In the genomic region with DNA sequence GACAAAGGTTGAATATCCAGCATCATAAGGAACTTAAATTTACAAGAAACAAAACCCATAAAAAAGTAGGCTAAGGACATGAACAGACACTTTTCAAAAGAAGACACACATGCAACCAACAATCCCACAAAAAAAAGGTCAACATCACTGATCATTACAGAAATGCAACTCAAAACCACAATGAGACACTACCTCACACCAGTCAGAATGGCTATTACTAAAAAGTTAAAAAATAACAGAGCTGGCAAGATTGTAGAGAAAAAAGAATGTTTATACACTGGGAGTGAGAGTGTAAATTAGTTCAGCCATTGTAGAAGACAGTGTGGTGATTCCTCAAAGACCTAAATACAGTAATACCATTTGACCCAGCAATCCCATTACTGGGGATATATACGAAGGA, we compare ENCODE assay signal across 29 cellular contexts.
"Had no signal": no experiment of that assay in that cellular context is flagged by ENCODE, and none has a peak within 500 bp of the region (broad histone marks: within the 10 kb centered on the region; RNA-seq: fewer than 3 reads in every experiment).

No MANE protein-coding gene starts in this region.

- H3K4me1 Mint-ChIP-seq: activated CD4-positive, alpha-beta T cell treated with anti-CD3 and anti-CD28 coated beads for 36 hours; activated CD4-positive, alpha-beta T cell treated with anti-CD3 and anti-CD28 coated beads, Interleukin-2, amount 10 ng/mL, durations not matched to agents 24 days and 14 days; activated CD8-positive, alpha-beta memory T cell treated with anti-CD3 and anti-CD28 coated beads, Interleukin-2, amount 10 ng/mL, durations not matched to agents 7 days and 5 days; activated naive CD4-positive, alpha-beta T cell treated with anti-CD3 and anti-CD28 coated beads, Interleukin-2, amount 10 ng/mL, durations not matched to agents 7 days and 5 days; activated naive CD8-positive, alpha-beta T cell treated with anti-CD3 and anti-CD28 coated beads, Interleukin-2, amount 10 ng/mL, durations not matched to agents 7 days and 5 days; central memory CD8-positive, alpha-beta T cell had no signal

- H3K4me3 ChIP-seq: ascending aorta, coronary artery, dorsolateral prefrontal cortex, esophagus muscularis mucosa, gastrocnemius medialis had no signal

- H3K36me3 Mint-ChIP-seq: activated CD4-positive, alpha-beta memory T cell treated with anti-CD3 and anti-CD28 coated beads for 36 hours; activated CD8-positive, alpha-beta memory T cell treated with anti-CD3 and anti-CD28 coated beads, Interleukin-2, amount 10 ng/mL, durations not matched to agents 7 days and 5 days; activated naive CD4-positive, alpha-beta T cell treated with anti-CD3 and anti-CD28 coated beads, Interleukin-2, amount 10 ng/mL, durations not matched to agents 7 days and 5 days; activated naive CD4-positive, alpha-beta T cell treated with anti-CD3 and anti-CD28 coated beads, Interleukin-2, amount 50 U/mL, for 72 hours; activated naive CD8-positive, alpha-beta T cell treated with anti-CD3 and anti-CD28 coated beads, Interleukin-2, amount 10 ng/mL, durations not matched to agents 7 days and 5 days had no signal

- H3K4me3 Mint-ChIP-seq: activated CD4-positive, alpha-beta memory T cell treated with anti-CD3 and anti-CD28 coated beads for 36 hours; activated CD4-positive, alpha-beta T cell treated with anti-CD3 and anti-CD28 coated beads for 36 hours; activated CD4-positive, alpha-beta T cell treated with anti-CD3 and anti-CD28 coated beads, Interleukin-2, amount 10 ng/mL, durations not matched to agents 24 days and 14 days; activated CD8-positive, alpha-beta memory T cell treated with anti-CD3 and anti-CD28 coated beads, Interleukin-2, amount 10 ng/mL, durations not matched to agents 7 days and 5 days; activated CD8-positive, alpha-beta T cell treated with anti-CD3 and anti-CD28 coated beads, Interleukin-2, amount 10 ng/mL, durations not matched to agents 7 days and 5 days; activated naive CD4-positive, alpha-beta T cell treated with anti-CD3 and anti-CD28 coated beads, Interleukin-2, amount 10 ng/mL, durations not matched to agents 7 days and 5 days; activated naive CD8-positive, alpha-beta T cell treated with anti-CD3 and anti-CD28 coated beads, Interleukin-2, amount 10 ng/mL, durations not matched to agents 7 days and 5 days; activated T-helper 1 cell treated with anti-CD3 and anti-CD28 coated beads, Interleukin-12 subunit alpha, Interleukin-12 subunit beta, Interleukin-2, Interleukin-4 antibody, amounts not matched to agents 30 ng/mL and 10 ng/mL and 1 ng/mL, durations not matched to agents 14 hours and 24 hours and 36 hours; central memory CD8-positive, alpha-beta T cell; dendritic cell treated with granulocyte-macrophage colony-stimulating factor and Interleukin-4, amounts not matched to agents 40 ng/mL and 50 ng/mL, for 4 days; endodermal cell had no signal

- H3K27ac Mint-ChIP-seq: activated CD4-positive, alpha-beta memory T cell treated with anti-CD3 and anti-CD28 coated beads for 36 hours; activated CD4-positive, alpha-beta T cell treated with anti-CD3 and anti-CD28 coated beads for 36 hours; activated CD4-positive, alpha-beta T cell treated with anti-CD3 and anti-CD28 coated beads, Interleukin-2, amount 10 ng/mL, durations not matched to agents 24 days and 14 days; activated CD8-positive, alpha-beta memory T cell treated with anti-CD3 and anti-CD28 coated beads, Interleukin-2, amount 10 ng/mL, durations not matched to agents 7 days and 5 days; activated CD8-positive, alpha-beta T cell treated with anti-CD3 and anti-CD28 coated beads, Interleukin-2, amount 10 ng/mL, durations not matched to agents 7 days and 5 days; activated naive CD4-positive, alpha-beta T cell treated with anti-CD3 and anti-CD28 coated beads, Interleukin-2, amount 10 ng/mL, durations not matched to agents 7 days and 5 days; activated naive CD4-positive, alpha-beta T cell treated with anti-CD3 and anti-CD28 coated beads, Interleukin-2, amount 50 U/mL, for 72 hours; activated naive CD8-positive, alpha-beta T cell treated with anti-CD3 and anti-CD28 coated beads, Interleukin-2, amount 10 ng/mL, durations not matched to agents 7 days and 5 days; activated T-helper 1 cell treated with anti-CD3 and anti-CD28 coated beads, Interleukin-12 subunit alpha, Interleukin-12 subunit beta, Interleukin-2, Interleukin-4 antibody, amounts not matched to agents 30 ng/mL and 10 ng/mL and 1 ng/mL, durations not matched to agents 14 hours and 24 hours and 36 hours; dendritic cell treated with granulocyte-macrophage colony-stimulating factor and Interleukin-4, amounts not matched to agents 40 ng/mL and 50 ng/mL, for 4 days; endodermal cell had no signal

- H3K27me3 Mint-ChIP-seq: activated CD4-positive, alpha-beta memory T cell treated with anti-CD3 and anti-CD28 coated beads for 36 hours; activated CD4-positive, alpha-beta T cell treated with anti-CD3 and anti-CD28 coated beads for 36 hours; activated CD4-positive, alpha-beta T cell treated with anti-CD3 and anti-CD28 coated beads, Interleukin-2, amount 10 ng/mL, durations not matched to agents 24 days and 14 days; activated CD8-positive, alpha-beta memory T cell treated with anti-CD3 and anti-CD28 coated beads, Interleukin-2, amount 10 ng/mL, durations not matched to agents 7 days and 5 days; activated naive CD4-positive, alpha-beta T cell treated with anti-CD3 and anti-CD28 coated beads, Interleukin-2, amount 10 ng/mL, durations not matched to agents 7 days and 5 days; activated naive CD8-positive, alpha-beta T cell treated with anti-CD3 and anti-CD28 coated beads, Interleukin-2, amount 10 ng/mL, durations not matched to agents 7 days and 5 days; central memory CD8-positive, alpha-beta T cell; dendritic cell treated with granulocyte-macrophage colony-stimulating factor and Interleukin-4, amounts not matched to agents 40 ng/mL and 50 ng/mL, for 4 days had no signal

- DNase-seq: activated CD4-positive, alpha-beta memory T cell treated with anti-CD3 and anti-CD28 coated beads for 36 hours; activated CD4-positive, alpha-beta T cell treated with anti-CD3 and anti-CD28 coated beads for 36 hours; activated CD4-positive, alpha-beta T cell treated with anti-CD3 and anti-CD28 coated beads, Interleukin-2, amount 10 ng/mL, durations not matched to agents 24 days and 14 days; activated CD4-positive, CD25-positive, alpha-beta regulatory T cell; activated CD4-positive, CD25-positive, alpha-beta regulatory T cell treated with anti-CD3 and anti-CD28 coated beads, Interleukin-2, amount 50 U/mL, for 72 hours; activated CD8-positive, alpha-beta memory T cell treated with anti-CD3 and anti-CD28 coated beads, Interleukin-2, amount 10 ng/mL, durations not matched to agents 7 days and 5 days; activated CD8-positive, alpha-beta memory T cell treated with anti-CD3 and anti-CD28 coated beads, Interleukin-2, amount 50 U/mL, for 4 hours; activated CD8-positive, alpha-beta T cell treated with anti-CD3 and anti-CD28 coated beads, Interleukin-2, amount 10 ng/mL, durations not matched to agents 7 days and 5 days; activated gamma-delta T cell; activated naive CD4-positive, alpha-beta T cell; activated naive CD4-positive, alpha-beta T cell treated with anti-CD3 and anti-CD28 coated beads, Interleukin-2, amount 10 ng/mL, durations not matched to agents 7 days and 5 days; activated naive CD8-positive, alpha-beta T cell treated with anti-CD3 and anti-CD28 coated beads, Interleukin-2, amount 10 ng/mL, durations not matched to agents 7 days and 5 days; activated T-cell treated with anti-CD3 and anti-CD28 coated beads, Interleukin-2, amount 50 U/mL, for 1 hour; activated T-cell treated with anti-CD3 and anti-CD28 coated beads, Interleukin-2, amount 50 U/mL, for 48 hours; brain microvascular endothelial cell; dorsolateral prefrontal cortex; effector memory CD4-positive, alpha-beta T cell; endodermal cell; erythroblast; foreskin keratinocyte; gastrocnemius medialis; T-helper 2 cell had no signal
